In the genomic region with DNA sequence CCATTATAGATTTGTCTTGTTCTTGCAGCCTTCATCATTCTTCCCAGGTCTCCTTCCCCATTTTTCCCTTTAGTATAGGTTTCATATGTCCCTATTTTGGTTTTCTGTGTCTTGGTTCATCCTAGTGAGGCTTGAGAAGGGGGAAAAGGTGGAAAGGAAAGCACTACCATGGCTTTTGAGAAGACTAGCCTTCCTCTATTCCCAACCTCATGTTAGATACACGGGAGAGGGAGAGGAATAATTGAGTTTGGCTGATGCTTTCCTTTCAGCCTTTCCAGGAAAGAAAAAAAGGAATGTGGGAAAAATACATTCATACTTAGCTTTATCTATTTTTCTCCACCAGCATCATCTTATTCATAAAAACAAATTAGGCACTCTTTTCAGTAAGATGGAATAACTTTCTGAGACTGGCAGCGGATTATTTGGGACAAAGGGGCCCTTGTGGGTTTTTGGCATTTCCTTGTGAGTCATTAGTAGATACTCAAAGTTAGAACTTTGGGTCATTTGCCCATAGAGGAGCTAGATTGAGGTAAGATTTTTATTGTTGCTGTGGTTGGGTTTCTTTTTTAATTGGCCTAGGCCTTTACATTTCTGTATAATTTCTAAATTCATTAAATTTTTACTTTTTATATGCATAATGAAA, we compare ENCODE assay signal across 1 cellular context.
TF ChIP-seq lines count a peak whose summit lies in the region.

No MANE protein-coding gene starts in this region.

TF ChIP-seq in SK-N-SH, 30 proteins besides CTCF, POLR2A, EP300 and RAD21 (continued from another document):
- TF ChIP-seq, protein P1, sequence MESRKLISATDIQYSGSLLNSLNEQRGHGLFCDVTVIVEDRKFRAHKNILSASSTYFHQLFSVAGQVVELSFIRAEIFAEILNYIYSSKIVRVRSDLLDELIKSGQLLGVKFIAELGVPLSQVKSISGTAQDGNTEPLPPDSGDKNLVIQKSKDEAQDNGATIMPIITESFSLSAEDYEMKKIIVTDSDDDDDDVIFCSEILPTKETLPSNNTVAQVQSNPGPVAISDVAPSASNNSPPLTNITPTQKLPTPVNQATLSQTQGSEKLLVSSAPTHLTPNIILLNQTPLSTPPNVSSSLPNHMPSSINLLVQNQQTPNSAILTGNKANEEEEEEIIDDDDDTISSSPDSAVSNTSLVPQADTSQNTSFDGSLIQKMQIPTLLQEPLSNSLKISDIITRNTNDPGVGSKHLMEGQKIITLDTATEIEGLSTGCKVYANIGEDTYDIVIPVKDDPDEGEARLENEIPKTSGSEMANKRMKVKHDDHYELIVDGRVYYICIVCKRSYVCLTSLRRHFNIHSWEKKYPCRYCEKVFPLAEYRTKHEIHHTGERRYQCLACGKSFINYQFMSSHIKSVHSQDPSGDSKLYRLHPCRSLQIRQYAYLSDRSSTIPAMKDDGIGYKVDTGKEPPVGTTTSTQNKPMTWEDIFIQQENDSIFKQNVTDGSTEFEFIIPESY (IDR thresholded peaks at IDR 0.05; ENCODE audit: borderline replicate concordance, low read depth): no peak
- TF ChIP-seq, protein P2, sequence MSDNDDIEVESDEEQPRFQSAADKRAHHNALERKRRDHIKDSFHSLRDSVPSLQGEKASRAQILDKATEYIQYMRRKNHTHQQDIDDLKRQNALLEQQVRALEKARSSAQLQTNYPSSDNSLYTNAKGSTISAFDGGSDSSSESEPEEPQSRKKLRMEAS (IDR thresholded peaks at IDR 0.05; ENCODE audit: low read depth): no peak
- TF ChIP-seq, protein P3, sequence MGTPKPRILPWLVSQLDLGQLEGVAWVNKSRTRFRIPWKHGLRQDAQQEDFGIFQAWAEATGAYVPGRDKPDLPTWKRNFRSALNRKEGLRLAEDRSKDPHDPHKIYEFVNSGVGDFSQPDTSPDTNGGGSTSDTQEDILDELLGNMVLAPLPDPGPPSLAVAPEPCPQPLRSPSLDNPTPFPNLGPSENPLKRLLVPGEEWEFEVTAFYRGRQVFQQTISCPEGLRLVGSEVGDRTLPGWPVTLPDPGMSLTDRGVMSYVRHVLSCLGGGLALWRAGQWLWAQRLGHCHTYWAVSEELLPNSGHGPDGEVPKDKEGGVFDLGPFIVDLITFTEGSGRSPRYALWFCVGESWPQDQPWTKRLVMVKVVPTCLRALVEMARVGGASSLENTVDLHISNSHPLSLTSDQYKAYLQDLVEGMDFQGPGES (IDR thresholded peaks at IDR 0.05; ENCODE audit: low read depth, low read length): no peak
- TF ChIP-seq MEF2A (IDR thresholded peaks at IDR 0.05; ENCODE audit: borderline replicate concordance, low read depth) (no peak), POLR2AphosphoS5 (IDR thresholded peaks at IDR 0.05; ENCODE audit: low read depth, low read length) (no peak), YY1 (IDR thresholded peaks at IDR 0.05; ENCODE audit: low read depth) (no peak), MXI1 (IDR thresholded peaks at IDR 0.05; ENCODE audit: low read depth, low read length) (no peak), NFIC (IDR thresholded peaks at IDR 0.05; ENCODE audit: borderline replicate concordance) (no peak; the same call in 1 of the 2 replicates), FOXJ3 (CRISPR knock-in tag; IDR thresholded peaks at IDR 0.05) (no peak)
- TF ChIP-seq, protein P4, sequence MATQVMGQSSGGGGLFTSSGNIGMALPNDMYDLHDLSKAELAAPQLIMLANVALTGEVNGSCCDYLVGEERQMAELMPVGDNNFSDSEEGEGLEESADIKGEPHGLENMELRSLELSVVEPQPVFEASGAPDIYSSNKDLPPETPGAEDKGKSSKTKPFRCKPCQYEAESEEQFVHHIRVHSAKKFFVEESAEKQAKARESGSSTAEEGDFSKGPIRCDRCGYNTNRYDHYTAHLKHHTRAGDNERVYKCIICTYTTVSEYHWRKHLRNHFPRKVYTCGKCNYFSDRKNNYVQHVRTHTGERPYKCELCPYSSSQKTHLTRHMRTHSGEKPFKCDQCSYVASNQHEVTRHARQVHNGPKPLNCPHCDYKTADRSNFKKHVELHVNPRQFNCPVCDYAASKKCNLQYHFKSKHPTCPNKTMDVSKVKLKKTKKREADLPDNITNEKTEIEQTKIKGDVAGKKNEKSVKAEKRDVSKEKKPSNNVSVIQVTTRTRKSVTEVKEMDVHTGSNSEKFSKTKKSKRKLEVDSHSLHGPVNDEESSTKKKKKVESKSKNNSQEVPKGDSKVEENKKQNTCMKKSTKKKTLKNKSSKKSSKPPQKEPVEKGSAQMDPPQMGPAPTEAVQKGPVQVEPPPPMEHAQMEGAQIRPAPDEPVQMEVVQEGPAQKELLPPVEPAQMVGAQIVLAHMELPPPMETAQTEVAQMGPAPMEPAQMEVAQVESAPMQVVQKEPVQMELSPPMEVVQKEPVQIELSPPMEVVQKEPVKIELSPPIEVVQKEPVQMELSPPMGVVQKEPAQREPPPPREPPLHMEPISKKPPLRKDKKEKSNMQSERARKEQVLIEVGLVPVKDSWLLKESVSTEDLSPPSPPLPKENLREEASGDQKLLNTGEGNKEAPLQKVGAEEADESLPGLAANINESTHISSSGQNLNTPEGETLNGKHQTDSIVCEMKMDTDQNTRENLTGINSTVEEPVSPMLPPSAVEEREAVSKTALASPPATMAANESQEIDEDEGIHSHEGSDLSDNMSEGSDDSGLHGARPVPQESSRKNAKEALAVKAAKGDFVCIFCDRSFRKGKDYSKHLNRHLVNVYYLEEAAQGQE (IDR thresholded peaks at IDR 0.05; ENCODE audit: low read depth, low read length): no peak
